Comparison of ENCODE assay signal across 19 cellular contexts in genomic region chr11:73200256-73200655, GRCh38. TPM values are rescaled to one million over a fixed set of nuclear protein-coding genes. Genes with fewer than 3 reads are reported as not detected.
DNase-seq lines count a peak whose midpoint lies in the region; ATAC-seq and TF ChIP-seq lines count a peak whose summit lies in the region.
"Had no signal": no experiment of that assay in that cellular context is flagged by ENCODE, and none has a peak within 500 bp of the region (broad histone marks: within the 10 kb centered on the region; RNA-seq: fewer than 3 reads in every experiment).

No MANE protein-coding gene starts in this region.

- H3K4me3 ChIP-seq in LNCaP clone FGC (ENCODE audit: low read depth, low read length) (no peak overlapping the region), esophagus (ENCODE audit: low read depth in 1 of 2, low read length in 2 of 2) (no peak overlapping the region), neural progenitor cell (no peak overlapping the region)
- H3K4me3 ChIP-seq: K562, thoracic aorta had no signal

- H4K20me1 ChIP-seq in neural progenitor cell (ENCODE audit: low read depth), result no peaks in the 10 kb centered on the region

- no peaks in the 10 kb centered on the region for H3K27me3 ChIP-seq in esophagus (ENCODE audit: control insufficient read depth in 1 of 2, insufficient read depth in 2 of 2, low read length in 2 of 2)
- H3K27me3 ChIP-seq in neural progenitor cell, result no peaks in the 10 kb centered on the region

- DNase-seq in DMS79 treated with DMSO at 0.1 percent for 48 hours (lab: John Stamatoyannopoulos, UW) (peak; percentile 35), LNCaP clone FGC (ENCODE audit: low read depth) (peak; percentile 19), neural progenitor cell (ENCODE audit: low spot score) (peak; percentile 42), natural killer cell (no peak)
- DNase-seq: activated CD4-positive, alpha-beta T cell treated with anti-CD3 and anti-CD28 coated beads for 4 hours; activated naive CD8-positive, alpha-beta T cell treated with anti-CD3 and anti-CD28 coated beads, Interleukin-2, amount 50 U/mL, for 24 hours; activated T-cell treated with anti-CD3 and anti-CD28 coated beads, Interleukin-2, amount 50 U/mL, for 4 hours; cortex of kidney; DND-41; NCI-H146; NCI-H510A; T-helper 17 cell had no signal

- H3K9ac ChIP-seq in neural progenitor cell, result no peak overlapping the region

- H3K36me3 Mint-ChIP-seq in neural progenitor cell, result no peaks in the 10 kb centered on the region
- no peaks in the 10 kb centered on the region for H3K36me3 Mint-ChIP-seq in natural killer cell

- H3K4me3 Mint-ChIP-seq in neural progenitor cell (no peak overlapping the region), natural killer cell (no peak overlapping the region)
- H3K4me3 Mint-ChIP-seq: activated naive CD8-positive, alpha-beta T cell treated with anti-CD3 and anti-CD28 coated beads, Interleukin-2, amount 50 U/mL, for 24 hours; activated T-cell treated with anti-CD3 and anti-CD28 coated beads, Interleukin-2, amount 50 U/mL, for 4 hours; T-helper 17 cell had no signal

- peak overlapping the region; percentile 94 for H3K27ac ChIP-seq in esophagus (ENCODE audit: low read depth in 2 of 2, low read length in 1 of 2)
- no peak overlapping the region for H3K27ac ChIP-seq in neural progenitor cell
- H3K27ac ChIP-seq: thoracic aorta had no signal

- H3K36me3 ChIP-seq in esophagus (ENCODE audit: control insufficient read depth in 2 of 2, insufficient read depth in 2 of 2, low read length in 1 of 2) (no peaks in the 10 kb centered on the region), neural progenitor cell (no peaks in the 10 kb centered on the region)
- H3K36me3 ChIP-seq: thoracic aorta had no signal

- H3K4me2 ChIP-seq in neural progenitor cell, result peak overlapping the region; percentile 28

- H3K27ac Mint-ChIP-seq in neural progenitor cell, result peak overlapping the region; percentile 40
- H3K27ac Mint-ChIP-seq in natural killer cell, result no peak overlapping the region
- H3K27ac Mint-ChIP-seq: activated naive CD8-positive, alpha-beta T cell treated with anti-CD3 and anti-CD28 coated beads, Interleukin-2, amount 50 U/mL, for 24 hours; T-helper 17 cell had no signal

- TF ChIP-seq CTCF in LNCaP clone FGC (IDR thresholded peaks at IDR 0.05; ENCODE audit: control insufficient read depth, extremely low read depth, insufficient read depth), result no peak
- no peak for TF ChIP-seq CTCF in neural progenitor cell (IDR thresholded peaks at IDR 0.05)
- no peak for TF ChIP-seq CTCF in natural killer cell (IDR thresholded peaks at IDR 0.05)

- no peaks in the 10 kb centered on the region for H3K79me2 ChIP-seq in neural progenitor cell (ENCODE audit: low read depth)

- H3F3A ChIP-seq in neural progenitor cell (ENCODE audit: low read depth), result peaks cover 14% of the 10 kb centered on the region

- H2AFZ ChIP-seq in neural progenitor cell (replicated peaks), result peak overlapping the region; percentile 79

- H3K4me1 ChIP-seq in esophagus (ENCODE audit: control insufficient read depth in 2 of 2, insufficient read depth in 2 of 2, low read length in 1 of 2) (peaks cover 3 to 18% of the 10 kb centered on the region in 2 donors), neural progenitor cell (peaks cover 24% of the 10 kb centered on the region)

- H3K9me3 ChIP-seq in esophagus (ENCODE audit: control insufficient read depth in 2 of 2, insufficient read depth in 1 of 2, low read depth in 1 of 2, low read length in 1 of 2), result no peaks in the 10 kb centered on the region
- no peaks in the 10 kb centered on the region for H3K9me3 ChIP-seq in neural progenitor cell (ENCODE audit: low read depth)
- H3K9me3 ChIP-seq: thoracic aorta had no signal

- ATAC-seq in GM21717 (IDR thresholded peaks at IDR 0.05; ENCODE audit: unreplicated experiment), result no peak
- no peak for ATAC-seq in HG03135 (IDR thresholded peaks at IDR 0.05; ENCODE audit: unreplicated experiment)
- no peak for ATAC-seq in HG03457 (IDR thresholded peaks at IDR 0.05; ENCODE audit: unreplicated experiment)
- no peak for ATAC-seq in natural killer cell
- ATAC-seq: activated naive CD8-positive, alpha-beta T cell treated with anti-CD3 and anti-CD28 coated beads, Interleukin-2, amount 50 U/mL, for 24 hours; activated T-cell treated with anti-CD3 and anti-CD28 coated beads, Interleukin-2, amount 50 U/mL, for 4 hours; K562; Panc1; T-helper 17 cell had no signal

- H3K27me3 Mint-ChIP-seq in neural progenitor cell (ENCODE audit: insufficient read depth, low read depth) (peaks cover 22% of the 10 kb centered on the region), natural killer cell (ENCODE audit: low read depth in 2 of 2) (peaks cover 2 to 13% of the 10 kb centered on the region in 2 donors)

- H3K9me3 Mint-ChIP-seq in neural progenitor cell (peaks cover 3% of the 10 kb centered on the region), natural killer cell (no peaks in the 10 kb centered on the region)
- H3K9me3 Mint-ChIP-seq: activated naive CD8-positive, alpha-beta T cell treated with anti-CD3 and anti-CD28 coated beads, Interleukin-2, amount 50 U/mL, for 24 hours; activated T-cell treated with anti-CD3 and anti-CD28 coated beads, Interleukin-2, amount 50 U/mL, for 4 hours had no signal

- intact Hi-C loops in natural killer cell (cut with micrococcal nuclease), result no loop called here

- H3K4me1 Mint-ChIP-seq in neural progenitor cell, result peaks cover 41% of the 10 kb centered on the region
- peaks cover 0 to 6% of the 10 kb centered on the region in 2 donors for H3K4me1 Mint-ChIP-seq in natural killer cell
- H3K4me1 Mint-ChIP-seq: activated naive CD8-positive, alpha-beta T cell treated with anti-CD3 and anti-CD28 coated beads, Interleukin-2, amount 50 U/mL, for 24 hours had no signal

RNA-seq across cellular contexts. Expression of gene P2RY2, which starts 17.8 kb away (rescaled TPM):
- 10 to 100 TPM; 17.8 to 26.0 TPM for polyA plus RNA-seq in esophagus
- total RNA-seq in neural progenitor cell (ENCODE audit: low replicate concordance), result 0.45 and 0.84 TPM in 2 replicates
- total RNA-seq in natural killer cell, result 1 to 10 TPM in 1 of 3 donors, under 1 TPM in 2; 0.27 to 1.0 (median 0.90) TPM
- total RNA-seq: activated T-cell treated with anti-CD3 and anti-CD28 coated beads, Interleukin-2, amount 50 U/mL, for 4 hours; K562 had no signal
- polyA plus RNA-seq: K562 had no signal

RNA-seq across cellular contexts. Expression of gene FCHSD2, which starts 58.1 kb away (rescaled TPM):
- 1 to 10 TPM; 3.7 to 4.7 TPM for polyA plus RNA-seq in esophagus
- 15.6 and 22.2 TPM in 2 replicates for total RNA-seq in neural progenitor cell (ENCODE audit: low replicate concordance)
- 10 to 100 TPM; 39.4 to 59.1 (median 42.1) TPM for total RNA-seq in natural killer cell
